In genomic region chr11:2857918-2858317, GRCh38 we compare ENCODE assay signal across 13 cellular contexts. TPM values are rescaled to one million over a fixed set of nuclear protein-coding genes. Genes with fewer than 3 reads are reported as not detected.
DNase-seq lines count a peak whose midpoint lies in the region; ATAC-seq and TF ChIP-seq lines count a peak whose summit lies in the region.
"Had no signal": no experiment of that assay in that cellular context is flagged by ENCODE, and none has a peak within 500 bp of the region (broad histone marks: within the 10 kb centered on the region; RNA-seq: fewer than 3 reads in every experiment).

No MANE protein-coding gene starts in this region.

- no peak overlapping the region for H3K4me3 ChIP-seq in NT2/D1 (ENCODE audit: insufficient read length, low read depth)
- H3K4me3 ChIP-seq in psoas muscle: peak overlapping the region; percentile 22

- WGBS in psoas muscle, 3 donors: 31 to 42% (median 39%) methylated on average over 18 of the region's 18 CpGs

- no peak overlapping the region for H3K27ac ChIP-seq in psoas muscle

- intact Hi-C loops in psoas muscle (cut with DNase I): no loop called here

- H3K9me3 ChIP-seq in NT2/D1 (ENCODE audit: insufficient read depth, low read length) (no peaks in the 10 kb centered on the region), psoas muscle (no peaks in the 10 kb centered on the region)
- H3K9me3 ChIP-seq: Caco-2 had no signal

- H3K4me1 ChIP-seq in NT2/D1 (ENCODE audit: insufficient read depth, insufficient read length) (peaks cover 23% of the 10 kb centered on the region), psoas muscle (no peaks in the 10 kb centered on the region)

- DNase-seq in NT2/D1 (ENCODE audit: low read depth, low spot score) (no peak), psoas muscle (no peak), NCI-H2081 treated with DMSO at 0.1 percent for 48 hours (lab: John Stamatoyannopoulos, UW) (no peak)
- DNase-seq: C1 segment of cervical spinal cord; Caco-2; CD8-positive, alpha-beta T cell; DMS153; DND-41; H7; HCEC 1CT had no signal

- H3K27me3 ChIP-seq in NT2/D1 (ENCODE audit: insufficient read depth, insufficient read length) (peaks cover 61% of the 10 kb centered on the region), psoas muscle (ENCODE audit: insufficient read depth in 3 of 3, low read length in 2 of 3) (peaks cover 0 to 5% (median 4%) of the 10 kb centered on the region in 3 donors)

- H3K36me3 ChIP-seq in NT2/D1 (ENCODE audit: insufficient read depth, insufficient read length, low read length) (no peaks in the 10 kb centered on the region), psoas muscle (ENCODE audit: insufficient read depth in 1 of 2, low read depth in 1 of 2) (no peaks in the 10 kb centered on the region)

- TF ChIP-seq CTCF in psoas muscle (IDR thresholded peaks at IDR 0.05): no peak

- ATAC-seq in SK-N-SH treated with all-trans-retinoic acid at 6 μM for 48 hours (peak; percentile 23; the same call in 2 of the 3 replicates), psoas muscle (peak; percentile 31 to 66 (median 56)), HG02973 (IDR thresholded peaks at IDR 0.05; ENCODE audit: unreplicated experiment) (no peak), HG03342 (IDR thresholded peaks at IDR 0.05; ENCODE audit: unreplicated experiment) (no peak)
- ATAC-seq: CD8-positive, alpha-beta T cell had no signal

- H3K9ac ChIP-seq in NT2/D1 (ENCODE audit: insufficient read length, low read depth): peak overlapping the region; percentile 42

TF ChIP-seq in SK-N-SH treated with all-trans-retinoic acid at 6 μM for 48 hours, 23 proteins besides CTCF, POLR2A, EP300 and RAD21:
- TF ChIP-seq CSDC2 (CRISPR knock-in tag; IDR thresholded peaks at IDR 0.05): no peak
- TF ChIP-seq RARB (CRISPR knock-in tag; IDR thresholded peaks at IDR 0.05): no peak
- TF ChIP-seq SNAI2 (CRISPR knock-in tag; IDR thresholded peaks at IDR 0.05): no peak
- no peak for TF ChIP-seq OSR1 (CRISPR knock-in tag; IDR thresholded peaks at IDR 0.05)
- no peak for TF ChIP-seq ZNF8 (CRISPR knock-in tag; IDR thresholded peaks at IDR 0.05)
- no peak for TF ChIP-seq TSHZ2 (CRISPR knock-in tag; IDR thresholded peaks at IDR 0.05)
- TF ChIP-seq ARNTL (CRISPR knock-in tag; IDR thresholded peaks at IDR 0.05; ENCODE audit: borderline replicate concordance, low read depth): no peak
- no peak for TF ChIP-seq ISL1 (CRISPR knock-in tag; IDR thresholded peaks at IDR 0.05)
- no peak for TF ChIP-seq TOX (CRISPR knock-in tag; IDR thresholded peaks at IDR 0.05; ENCODE audit: borderline replicate concordance)
- no peak for TF ChIP-seq PPARA (CRISPR knock-in tag; IDR thresholded peaks at IDR 0.05; ENCODE audit: borderline replicate concordance)
- no peak for TF ChIP-seq ZNF565 (CRISPR knock-in tag; conservative IDR thresholded peaks at IDR 0.05; ENCODE audit: low read depth)
- TF ChIP-seq PATZ1 (CRISPR knock-in tag; IDR thresholded peaks at IDR 0.05; ENCODE audit: borderline replicate concordance): no peak
- no peak for TF ChIP-seq ZFP3 (CRISPR knock-in tag; IDR thresholded peaks at IDR 0.05)

RNA-seq across cellular contexts. Expression of gene CDKN1C, which starts 27.7 kb away (rescaled TPM):
- total RNA-seq in psoas muscle: 10 to 100 TPM; 14.3 to 37.7 (median 27.9) TPM
- 10 to 100 TPM; 24.5 to 49.4 (median 30.7) TPM for polyA plus RNA-seq in psoas muscle

Comparison
In these comparisons a context has a peak if more than half of its experiments do, and no peak if none do; other contexts are left out.
1. ATAC-seq: peak in SK-N-SH treated with all-trans-retinoic acid at 6 μM for 48 hours (single experiment) and psoas muscle (4 of 4); none in HG02973 (single experiment) and HG03342 (single experiment).